In genomic region chr16:14485811-14486519, GRCh38 we compare ENCODE assay signal across 11 cellular contexts.
DNase-seq lines count a peak whose midpoint lies in the region; ATAC-seq and TF ChIP-seq lines count a peak whose summit lies in the region.
"Had no signal": no experiment of that assay in that cellular context is flagged by ENCODE, and none has a peak within 500 bp of the region (broad histone marks: within the 10 kb centered on the region; RNA-seq: fewer than 3 reads in every experiment).

No MANE protein-coding gene starts in this region.

- no peaks in the 10 kb centered on the region for H3K27me3 Mint-ChIP-seq in endodermal cell (ENCODE audit: insufficient read depth)
- H3K27me3 Mint-ChIP-seq in T-helper 2 cell treated with Interferon-gamma antibody and Interleukin-4, amounts not matched to agents 5 μg/mL and 100 μg/mL, for 36 hours (ENCODE audit: low read depth): no peaks in the 10 kb centered on the region

- intact Hi-C loops in PC-3 (cut with micrococcal nuclease): no loop called here

- peak overlapping the region; percentile 43 for H3K9ac ChIP-seq in PC-3 (ENCODE audit: low read length)
- H3K9ac ChIP-seq in endodermal cell (ENCODE audit: extremely low read depth, low read length, poor library complexity, severe bottlenecking): no peak overlapping the region

- no peak overlapping the region for H3K4me3 Mint-ChIP-seq in endodermal cell
- no peak overlapping the region for H3K4me3 Mint-ChIP-seq in T-helper 2 cell treated with Interferon-gamma antibody and Interleukin-4, amounts not matched to agents 5 μg/mL and 100 μg/mL, for 36 hours
- H3K4me3 Mint-ChIP-seq: H9 had no signal

- peaks cover 7% of the 10 kb centered on the region for H3K9me3 Mint-ChIP-seq in endodermal cell
- H3K9me3 Mint-ChIP-seq in T-helper 2 cell treated with Interferon-gamma antibody and Interleukin-4, amounts not matched to agents 5 μg/mL and 100 μg/mL, for 36 hours: no peaks in the 10 kb centered on the region

- peaks cover 14% of the 10 kb centered on the region for H3K36me3 Mint-ChIP-seq in endodermal cell (ENCODE audit: low read depth)
- H3K36me3 Mint-ChIP-seq in T-helper 2 cell treated with Interferon-gamma antibody and Interleukin-4, amounts not matched to agents 5 μg/mL and 100 μg/mL, for 36 hours (ENCODE audit: low read depth): peaks cover 15% of the 10 kb centered on the region

- CTCF ChIA-PET in PC-3 (lab: Charles Lee): no interaction called here

- H3K27me3 ChIP-seq in PC-3 (ENCODE audit: low read length) (no peaks in the 10 kb centered on the region), endodermal cell (ENCODE audit: control insufficient read depth, insufficient read depth, low read length, poor library complexity, severe bottlenecking) (no peaks in the 10 kb centered on the region), thoracic aorta (replicated peaks; ENCODE audit: insufficient read depth) (no peaks in the 10 kb centered on the region)

- H3K4me1 ChIP-seq in PC-3 (ENCODE audit: insufficient read depth, low read length) (peaks cover 20% of the 10 kb centered on the region), endodermal cell (ENCODE audit: control insufficient read depth, insufficient read depth, low read length) (peaks cover 7% of the 10 kb centered on the region), mesodermal cell (ENCODE audit: control insufficient read depth, insufficient read depth, low read length, poor library complexity, severe bottlenecking) (peaks cover 15% of the 10 kb centered on the region), thoracic aorta (ENCODE audit: control insufficient read depth in 1 of 2, low read depth in 2 of 2) (peaks cover 17 to 21% of the 10 kb centered on the region in 2 donors)

- BruUV-seq in PC-3 (replicated peaks; lab: Mats Ljungman, UMichigan): no TSS peak

- H3K27ac ChIP-seq in PC-3 (ENCODE audit: low read length) (peak overlapping the region; percentile 76), endodermal cell (ENCODE audit: low read depth, low read length) (no peak overlapping the region), mesodermal cell (ENCODE audit: low read depth, low read length, severe bottlenecking) (peak overlapping the region; percentile 92), thoracic aorta (peak overlapping the region in 1 of 2 donors; percentile 61)

- peaks cover 25% of the 10 kb centered on the region for H3K4me1 Mint-ChIP-seq in endodermal cell
- H3K4me1 Mint-ChIP-seq in T-helper 2 cell treated with Interferon-gamma antibody and Interleukin-4, amounts not matched to agents 5 μg/mL and 100 μg/mL, for 36 hours (ENCODE audit: low read depth): peaks cover 8% of the 10 kb centered on the region

- 94 to 98% methylated on average over 13 to 16 of the region's 16 CpGs for WGBS in endodermal cell (ENCODE audit: insufficient coverage in 1 of 2, insufficient read length in 1 of 2), 2 experiments
- 90 to 92% methylated on average over 12 to 14 of the region's 16 CpGs for WGBS in mesodermal cell (ENCODE audit: insufficient coverage in 2 of 2), 2 experiments

- H3K27ac Mint-ChIP-seq in endodermal cell: peak overlapping the region; percentile 89
- no peak overlapping the region for H3K27ac Mint-ChIP-seq in T-helper 2 cell treated with Interferon-gamma antibody and Interleukin-4, amounts not matched to agents 5 μg/mL and 100 μg/mL, for 36 hours

- no peaks in the 10 kb centered on the region for H4K20me1 ChIP-seq in PC-3 (ENCODE audit: low read length)

- POLR2A ChIA-PET in PC-3 (lab: Charles Lee; ENCODE audit: unreplicated experiment): no interaction called here

- H3K4me3 ChIP-seq in PC-3 (ENCODE audit: low read length): no peak overlapping the region
- no peak overlapping the region for H3K4me3 ChIP-seq in endodermal cell (ENCODE audit: low read length)
- no peak overlapping the region for H3K4me3 ChIP-seq in mesodermal cell (ENCODE audit: extremely low read depth, insufficient read depth, low read length, poor library complexity, severe bottlenecking)
- H3K4me3 ChIP-seq in thoracic aorta: peak overlapping the region; percentile 60

- H3K9me2 ChIP-seq in PC-3 (replicated peaks; ENCODE audit: low read length): no peaks in the 10 kb centered on the region

- H2AFZ ChIP-seq in PC-3 (ENCODE audit: low read length): peak overlapping the region; percentile 76

- H3K4me2 ChIP-seq in PC-3 (ENCODE audit: low read length): peak overlapping the region; percentile 82

- ATAC-seq in PC-3 (no peak), thoracic aorta (ENCODE audit: insufficient number of reproducible peaks, low FRiP score, low read depth) (no peak)

- H3K36me3 ChIP-seq in PC-3 (ENCODE audit: low read depth, low read length) (no peaks in the 10 kb centered on the region), endodermal cell (ENCODE audit: control insufficient read depth, insufficient read depth, low read length) (peaks cover 18% of the 10 kb centered on the region), mesodermal cell (ENCODE audit: control insufficient read depth, insufficient read depth, low read length) (peaks cover 14% of the 10 kb centered on the region), thoracic aorta (peaks cover 4% of the 10 kb centered on the region)

- H3F3A ChIP-seq in PC-3 (ENCODE audit: low read length, unreplicated experiment): no peaks in the 10 kb centered on the region

- DNase-seq in PC-3: no peak
- no peak for DNase-seq in endodermal cell
- DNase-seq in thoracic aorta (ENCODE audit: low spot score): no peak
- DNase-seq in activated effector memory CD4-positive, alpha-beta T cell treated with Interleukin-2 at 50 U/mL for 16 hours: no peak
- no peak for DNase-seq in DMS79 (lab: John Stamatoyannopoulos, UW)
- DNase-seq in T-helper 2 cell treated with Interferon-gamma antibody and Interleukin-4, amounts not matched to agents 5 μg/mL and 100 μg/mL, for 36 hours (ENCODE audit: low spot score): no peak
- DNase-seq in DMS 273 (lab: John Stamatoyannopoulos, UW; ENCODE audit: unreplicated experiment): no peak
- DNase-seq: activated gamma-delta T cell treated with Interleukin-2 at 50 U/mL for 16 hours, T-helper 1 cell had no signal

- TF ChIP-seq CTCF in PC-3 (conservative IDR thresholded peaks at IDR 0.05; ENCODE audit: low read depth, low read length) (no peak), endodermal cell (conservative IDR thresholded peaks at IDR 0.05) (no peak), thoracic aorta (IDR thresholded peaks at IDR 0.05) (no peak)

- H3K9me3 ChIP-seq in PC-3 (ENCODE audit: low read length): no peaks in the 10 kb centered on the region
- peaks cover 7% of the 10 kb centered on the region for H3K9me3 ChIP-seq in endodermal cell (ENCODE audit: control insufficient read depth, low read length)
- no peaks in the 10 kb centered on the region for H3K9me3 ChIP-seq in mesodermal cell (ENCODE audit: control insufficient read depth, low read length)
- no peaks in the 10 kb centered on the region for H3K9me3 ChIP-seq in thoracic aorta

- no peaks in the 10 kb centered on the region for H3K79me2 ChIP-seq in PC-3 (ENCODE audit: low read length)
